ENCODE assay signal across 1 cellular context in genomic region chr11:119103793-119104192, GRCh38.
TF ChIP-seq lines count a peak whose summit lies in the region.

No MANE protein-coding gene starts in this region.

TF ChIP-seq in K562, 482 proteins besides CTCF, POLR2A, EP300 and RAD21:
- TF ChIP-seq ZNF134 (CRISPR knock-in tag; conservative IDR thresholded peaks at IDR 0.05), result no peak
- TF ChIP-seq ZSCAN29 (IDR thresholded peaks at IDR 0.05), result no peak
- no peak for TF ChIP-seq ZNF778 (CRISPR knock-in tag; IDR thresholded peaks at IDR 0.05)
- no peak for TF ChIP-seq RBM17 (IDR thresholded peaks at IDR 0.05; ENCODE audit: borderline replicate concordance, low read depth, low read length)
- TF ChIP-seq ELF2 (CRISPR knock-in tag; IDR thresholded peaks at IDR 0.05), result no peak
- no peak for TF ChIP-seq HDAC2 (IDR thresholded peaks at IDR 0.05)
- TF ChIP-seq HDGF (IDR thresholded peaks at IDR 0.05), result no peak
- TF ChIP-seq ZNF280A (IDR thresholded peaks at IDR 0.05; ENCODE audit: low read depth, partially characterized antibody), result no peak
- TF ChIP-seq, protein P1, sequence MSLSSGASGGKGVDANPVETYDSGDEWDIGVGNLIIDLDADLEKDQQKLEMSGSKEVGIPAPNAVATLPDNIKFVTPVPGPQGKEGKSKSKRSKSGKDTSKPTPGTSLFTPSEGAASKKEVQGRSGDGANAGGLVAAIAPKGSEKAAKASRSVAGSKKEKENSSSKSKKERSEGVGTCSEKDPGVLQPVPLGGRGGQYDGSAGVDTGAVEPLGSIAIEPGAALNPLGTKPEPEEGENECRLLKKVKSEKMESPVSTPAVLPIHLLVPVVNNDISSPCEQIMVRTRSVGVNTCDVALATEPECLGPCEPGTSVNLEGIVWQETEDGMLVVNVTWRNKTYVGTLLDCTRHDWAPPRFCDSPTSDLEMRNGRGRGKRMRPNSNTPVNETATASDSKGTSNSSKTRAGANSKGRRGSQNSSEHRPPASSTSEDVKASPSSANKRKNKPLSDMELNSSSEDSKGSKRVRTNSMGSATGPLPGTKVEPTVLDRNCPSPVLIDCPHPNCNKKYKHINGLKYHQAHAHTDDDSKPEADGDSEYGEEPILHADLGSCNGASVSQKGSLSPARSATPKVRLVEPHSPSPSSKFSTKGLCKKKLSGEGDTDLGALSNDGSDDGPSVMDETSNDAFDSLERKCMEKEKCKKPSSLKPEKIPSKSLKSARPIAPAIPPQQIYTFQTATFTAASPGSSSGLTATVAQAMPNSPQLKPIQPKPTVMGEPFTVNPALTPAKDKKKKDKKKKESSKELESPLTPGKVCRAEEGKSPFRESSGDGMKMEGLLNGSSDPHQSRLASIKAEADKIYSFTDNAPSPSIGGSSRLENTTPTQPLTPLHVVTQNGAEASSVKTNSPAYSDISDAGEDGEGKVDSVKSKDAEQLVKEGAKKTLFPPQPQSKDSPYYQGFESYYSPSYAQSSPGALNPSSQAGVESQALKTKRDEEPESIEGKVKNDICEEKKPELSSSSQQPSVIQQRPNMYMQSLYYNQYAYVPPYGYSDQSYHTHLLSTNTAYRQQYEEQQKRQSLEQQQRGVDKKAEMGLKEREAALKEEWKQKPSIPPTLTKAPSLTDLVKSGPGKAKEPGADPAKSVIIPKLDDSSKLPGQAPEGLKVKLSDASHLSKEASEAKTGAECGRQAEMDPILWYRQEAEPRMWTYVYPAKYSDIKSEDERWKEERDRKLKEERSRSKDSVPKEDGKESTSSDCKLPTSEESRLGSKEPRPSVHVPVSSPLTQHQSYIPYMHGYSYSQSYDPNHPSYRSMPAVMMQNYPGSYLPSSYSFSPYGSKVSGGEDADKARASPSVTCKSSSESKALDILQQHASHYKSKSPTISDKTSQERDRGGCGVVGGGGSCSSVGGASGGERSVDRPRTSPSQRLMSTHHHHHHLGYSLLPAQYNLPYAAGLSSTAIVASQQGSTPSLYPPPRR (CRISPR knock-in tag; IDR thresholded peaks at IDR 0.05; ENCODE audit: borderline replicate concordance), result no peak
- no peak for TF ChIP-seq ZNF584 (CRISPR knock-in tag; IDR thresholded peaks at IDR 0.05; ENCODE audit: low read depth)
- no peak for TF ChIP-seq ETS2 (tag; IDR thresholded peaks at IDR 0.05; ENCODE audit: borderline replicate concordance, poor library complexity, severe bottlenecking)
- peak; percentile 71 to 76 for TF ChIP-seq MNT (conservative IDR thresholded peaks at IDR 0.05)
- TF ChIP-seq FOXK2 (conservative IDR thresholded peaks at IDR 0.05 in 1 of 2, IDR thresholded peaks at IDR 0.05 in 1 of 2; ENCODE audit: low read depth in 2 of 2), result 0 out of 4 replicates have a peak, but pooled peaks of 1 of the 2 experiments have one; percentile 38
- TF ChIP-seq ZEB2 (IDR thresholded peaks at IDR 0.05), result no peak
- no peak for TF ChIP-seq NBN (IDR thresholded peaks at IDR 0.05; ENCODE audit: low read depth)
- no peak for TF ChIP-seq SNIP1 (IDR thresholded peaks at IDR 0.05; ENCODE audit: low read depth)
- TF ChIP-seq ZNF449 (CRISPR knock-in tag; IDR thresholded peaks at IDR 0.05), result no peak
- peak; percentile 16; the same call in 1 of the 2 replicates for TF ChIP-seq ZFX (CRISPR knock-in tag; IDR thresholded peaks at IDR 0.05)
- TF ChIP-seq HDAC8 (tag; IDR thresholded peaks at IDR 0.05), result no peak
- no peak for TF ChIP-seq COPS2 (conservative IDR thresholded peaks at IDR 0.05)
- TF ChIP-seq, protein P2, sequence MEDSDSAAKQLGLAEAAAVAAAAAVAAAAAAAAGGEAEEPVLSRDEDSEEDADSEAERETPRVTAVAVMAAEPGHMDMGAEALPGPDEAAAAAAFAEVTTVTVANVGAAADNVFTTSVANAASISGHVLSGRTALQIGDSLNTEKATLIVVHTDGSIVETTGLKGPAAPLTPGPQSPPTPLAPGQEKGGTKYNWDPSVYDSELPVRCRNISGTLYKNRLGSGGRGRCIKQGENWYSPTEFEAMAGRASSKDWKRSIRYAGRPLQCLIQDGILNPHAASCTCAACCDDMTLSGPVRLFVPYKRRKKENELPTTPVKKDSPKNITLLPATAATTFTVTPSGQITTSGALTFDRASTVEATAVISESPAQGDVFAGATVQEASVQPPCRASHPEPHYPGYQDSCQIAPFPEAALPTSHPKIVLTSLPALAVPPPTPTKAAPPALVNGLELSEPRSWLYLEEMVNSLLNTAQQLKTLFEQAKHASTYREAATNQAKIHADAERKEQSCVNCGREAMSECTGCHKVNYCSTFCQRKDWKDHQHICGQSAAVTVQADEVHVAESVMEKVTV (CRISPR knock-in tag; IDR thresholded peaks at IDR 0.05), result peak; percentile 39; the same call in 1 of the 2 replicates
- no peak for TF ChIP-seq SMAD3 (CRISPR knock-in tag; conservative IDR thresholded peaks at IDR 0.05)
- no peak for TF ChIP-seq ZNF197 (CRISPR knock-in tag; IDR thresholded peaks at IDR 0.05; ENCODE audit: low read depth)
- TF ChIP-seq ARID2 (IDR thresholded peaks at IDR 0.05), result 0 out of 2 replicates have a peak, but pooled peaks have one; percentile 45
- no peak for TF ChIP-seq TOE1 (IDR thresholded peaks at IDR 0.05; ENCODE audit: borderline replicate concordance)
- no peak for TF ChIP-seq TOE1 (CRISPR knock-in tag; IDR thresholded peaks at IDR 0.05; ENCODE audit: borderline replicate concordance, low read depth)
- TF ChIP-seq NFE2 (IDR thresholded peaks at IDR 0.05; ENCODE audit: low read depth), result no peak
- TF ChIP-seq SMC3 (conservative IDR thresholded peaks at IDR 0.05; ENCODE audit: insufficient read depth, low read depth, low read length), result peak; percentile 34; the same call in 1 of the 2 replicates
- no peak for TF ChIP-seq MAFK (IDR thresholded peaks at IDR 0.05; ENCODE audit: low read length)
- no peak for TF ChIP-seq MYC (IDR thresholded peaks at IDR 0.05; ENCODE audit: low read depth, low read length)
- no peak for TF ChIP-seq MYC (CRISPR knock-in tag; IDR thresholded peaks at IDR 0.05; ENCODE audit: borderline replicate concordance, low read depth)
- peak; percentile 28; the same call in 1 of the 2 replicates for TF ChIP-seq BHLHE40 (IDR thresholded peaks at IDR 0.05; ENCODE audit: low read length)
- no peak for TF ChIP-seq HNRNPK (IDR thresholded peaks at IDR 0.05; ENCODE audit: low read depth, low read length, poor library complexity, severe bottlenecking)
- peak; percentile 34; the same call in 1 of the 2 replicates for TF ChIP-seq EP400 (IDR thresholded peaks at IDR 0.05)
- TF ChIP-seq E2F1 (CRISPR knock-in tag; IDR thresholded peaks at IDR 0.05), result no peak
- no peak for TF ChIP-seq CREM (IDR thresholded peaks at IDR 0.05; ENCODE audit: low read depth)
- TF ChIP-seq BMI1 (IDR thresholded peaks at IDR 0.05; ENCODE audit: low read length), result no peak
- TF ChIP-seq USF2 (CRISPR knock-in tag; IDR thresholded peaks at IDR 0.05), result no peak
- TF ChIP-seq GTF2F1 (IDR thresholded peaks at IDR 0.05; ENCODE audit: low read depth, low read length), result no peak
- no peak for TF ChIP-seq ZBTB33 (CRISPR knock-in tag; IDR thresholded peaks at IDR 0.05)
